Comparison of ENCODE assay signal across 21 cellular contexts in the genomic region with DNA sequence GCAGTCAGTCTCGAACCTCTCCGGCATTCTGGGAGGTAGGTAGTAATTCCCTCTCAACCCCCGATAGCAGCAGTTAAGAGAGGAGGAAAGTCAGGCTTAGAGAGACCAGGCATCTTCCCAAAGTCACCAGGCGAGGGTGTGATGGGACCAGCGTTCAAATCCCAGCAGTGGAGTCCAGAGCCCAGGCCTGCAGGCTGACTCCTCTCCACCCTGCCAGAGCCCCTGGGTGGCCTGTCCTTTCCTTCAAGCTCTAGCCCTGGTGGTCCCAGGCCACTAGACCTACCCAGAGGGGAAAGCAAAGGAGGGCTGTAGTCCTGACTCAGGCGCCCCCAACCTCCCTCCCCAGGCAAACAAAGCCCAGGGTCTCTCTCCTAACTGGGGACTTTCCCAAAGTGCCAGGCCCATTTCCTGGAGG. TPM values are rescaled to one million over a fixed set of nuclear protein-coding genes. Genes with fewer than 3 reads are reported as not detected.
DNase-seq lines count a peak whose midpoint lies in the region; ATAC-seq, FAIRE-seq and TF ChIP-seq lines count a peak whose summit lies in the region.
"Had no signal": no experiment of that assay in that cellular context is flagged by ENCODE, and none has a peak within 500 bp of the region (broad histone marks: within the 10 kb centered on the region; RNA-seq: fewer than 3 reads in every experiment).

No MANE protein-coding gene starts in this region.

- no peaks in the 10 kb centered on the region for H3K36me3 Mint-ChIP-seq in effector memory CD8-positive, alpha-beta T cell (ENCODE audit: insufficient read depth)

- CTCF ChIA-PET in IMR-90 (lab: Yijun Ruan, JAX) = no interaction called here
- CTCF ChIA-PET in GM12878 (lab: Yijun Ruan, JAX) = no interaction called here

- H3K79me1 ChIP-seq in IMR-90 (ENCODE audit: low read depth in 1 of 2, low read length in 2 of 2) (no peaks in the 10 kb centered on the region), mesendoderm (ENCODE audit: low read length) (no peaks in the 10 kb centered on the region)

- no peak overlapping the region for H3K4me3 ChIP-seq in IMR-90 (ENCODE audit: insufficient read depth, low read depth, low read length)
- H3K4me3 ChIP-seq in GM12878 = no peak overlapping the region
- no peak overlapping the region for H3K4me3 ChIP-seq in mesendoderm (ENCODE audit: low read length)
- no peak overlapping the region for H3K4me3 ChIP-seq in small intestine (ENCODE audit: low read depth in 1 of 2, low read length in 2 of 2)

- peaks cover 0 to 4% of the 10 kb centered on the region in 2 donors for H3K4me1 Mint-ChIP-seq in effector memory CD8-positive, alpha-beta T cell (ENCODE audit: low read depth in 2 of 2)

- no peak for TF ChIP-seq CTCF in IMR-90 (conservative IDR thresholded peaks at IDR 0.05; ENCODE audit: low read depth, low read length)
- no peak for TF ChIP-seq CTCF in GM12878 (IDR thresholded peaks at IDR 0.05 in 2 of 3, conservative IDR thresholded peaks at IDR 0.05 in 1 of 3; ENCODE audit: control insufficient read depth in 2 of 3, extremely low read depth in 1 of 3, insufficient read depth in 1 of 3, low read depth in 3 of 3, low read length in 3 of 3)

- POLR2A ChIA-PET in IMR-90 (lab: Charles Lee; ENCODE audit: unreplicated experiment) = no interaction called here
- POLR2A ChIA-PET in GM12878 (lab: Charles Lee) = no interaction called here

- BruUV-seq in IMR-90 (replicated peaks; lab: Mats Ljungman, UMichigan) = no TSS peak
- no TSS peak for BruUV-seq in GM12878 (replicated peaks; lab: Mats Ljungman, UMichigan)

- H3K27me3 Mint-ChIP-seq in effector memory CD8-positive, alpha-beta T cell = peaks cover 16 to 47% of the 10 kb centered on the region in 2 donors

- peak; percentile 29 for TF ChIP-seq RAD21 in IMR-90 (IDR thresholded peaks at IDR 0.05; ENCODE audit: low read length)
- TF ChIP-seq RAD21 in GM12878 (IDR thresholded peaks at IDR 0.05; ENCODE audit: insufficient read depth, low read depth, low read length) = no peak

- FAIRE-seq in GM12878 (lab: Jason Lieb, UNC) (no peak), small intestine (lab: Jason Lieb, UNC) (no peak)
- FAIRE-seq: HTR-8/SVneo, urothelium cell line had no signal

- no peak overlapping the region for H4K5ac ChIP-seq in IMR-90 (ENCODE audit: low read depth, low read length)
- no peak overlapping the region for H4K5ac ChIP-seq in mesendoderm (ENCODE audit: low read length)

- no peak overlapping the region for H4K91ac ChIP-seq in IMR-90 (ENCODE audit: insufficient read depth, low read depth, low read length)

- H3K23ac ChIP-seq in IMR-90 (ENCODE audit: low read depth, low read length) = no peak overlapping the region
- no peak overlapping the region for H3K23ac ChIP-seq in mesendoderm (ENCODE audit: low read length)

- H2BK5ac ChIP-seq in IMR-90 (ENCODE audit: low read depth, low read length, poor library complexity, severe bottlenecking) (no peak overlapping the region), mesendoderm (ENCODE audit: low read length) (no peak overlapping the region)

- TF ChIP-seq POLR2A in IMR-90 (IDR thresholded peaks at IDR 0.05; ENCODE audit: low read depth, low read length) (no peak), GM12878 (IDR thresholded peaks at IDR 0.05; ENCODE audit: low read depth, low read length) (no peak)

- no peak overlapping the region for H3K27ac Mint-ChIP-seq in effector memory CD8-positive, alpha-beta T cell
- H3K27ac Mint-ChIP-seq: activated naive CD8-positive, alpha-beta T cell treated with anti-CD3 and anti-CD28 coated beads, Interleukin-2, amount 50 U/mL, for 24 hours; stimulated activated naive CD8-positive, alpha-beta T cell treated with anti-CD3 and anti-CD28 coated beads, Interleukin-15, Interleukin-2, amounts not matched to agents 100 ng/mL and 50 ng/mL, for 24 hours had no signal

- H3K36me3 ChIP-seq in IMR-90 (ENCODE audit: control insufficient read depth, insufficient read depth, low read length) = no peaks in the 10 kb centered on the region
- H3K36me3 ChIP-seq in GM12878 (ENCODE audit: control insufficient read depth in 2 of 2, insufficient read depth in 2 of 2, low read length in 1 of 2) = no peaks in the 10 kb centered on the region
- H3K36me3 ChIP-seq in mesendoderm (ENCODE audit: control insufficient read depth, insufficient read depth, low read length) = no peaks in the 10 kb centered on the region
- no peaks in the 10 kb centered on the region for H3K36me3 ChIP-seq in small intestine (ENCODE audit: control insufficient read depth in 2 of 2, insufficient read depth in 2 of 2, low read length in 2 of 2)
- H3K36me3 ChIP-seq: BE2C had no signal

- no peaks in the 10 kb centered on the region for H3K9me3 Mint-ChIP-seq in effector memory CD8-positive, alpha-beta T cell
- H3K9me3 Mint-ChIP-seq: activated naive CD8-positive, alpha-beta T cell treated with anti-CD3 and anti-CD28 coated beads, Interleukin-2, amount 50 U/mL, for 24 hours; central memory CD8-positive, alpha-beta T cell; stimulated activated naive CD8-positive, alpha-beta T cell treated with anti-CD3 and anti-CD28 coated beads, Interleukin-15, Interleukin-2, amounts not matched to agents 100 ng/mL and 50 ng/mL, for 24 hours had no signal

- dilution Hi-C loops in IMR-90 (cut with HindIII; ENCODE audit: low sequenced_read_pairs, unreplicated experiment) = no loop called here

- H3K4ac ChIP-seq in IMR-90 (ENCODE audit: low read depth, low read length) = no peak overlapping the region
- no peak overlapping the region for H3K4ac ChIP-seq in mesendoderm (ENCODE audit: low read depth, low read length)

- H2BK15ac ChIP-seq in IMR-90 (ENCODE audit: low read depth, low read length) (no peak overlapping the region), mesendoderm (replicated peaks; ENCODE audit: low read depth) (no peak overlapping the region)

- ATAC-seq in IMR-90 (ENCODE audit: low read depth) (no peak), GM12878 (peak; percentile 10; the same call in 1 of the 3 replicates)
- ATAC-seq in effector memory CD8-positive, alpha-beta T cell (replicated peaks) = no peak
- ATAC-seq: activated naive CD8-positive, alpha-beta T cell treated with anti-CD3 and anti-CD28 coated beads, Interleukin-2, amount 50 U/mL, for 24 hours had no signal

- H3K9me3 ChIP-seq in IMR-90 (ENCODE audit: control insufficient read depth, insufficient read depth, low read length) (no peaks in the 10 kb centered on the region), GM12878 (replicated peaks; ENCODE audit: control insufficient read depth, insufficient read depth, low read length) (no peaks in the 10 kb centered on the region), small intestine (ENCODE audit: control insufficient read depth, low read depth) (no peaks in the 10 kb centered on the region)
- H3K9me3 ChIP-seq: BE2C had no signal

- WGBS in IMR-90 (ENCODE audit: extremely low coverage in 2 of 2, insufficient read length in 1 of 2), 2 experiments = 100% methylated on average over 1 of the region's 6 CpGs; no CpG with 5 or more reads in 1 of the 2 experiments
- WGBS in GM12878 (ENCODE audit: insufficient coverage, insufficient replicate concordance, low lambda C conversion rate, missing lambda C conversion rate) = 44% methylated on average over 6 of the region's 6 CpGs
- WGBS in mesendoderm (ENCODE audit: extremely low coverage, insufficient coverage, low lambda C conversion rate) = no CpG with 5 or more reads among the region's 6 CpGs
- 58 to 77% (median 69%) methylated on average over 6 of the region's 6 CpGs for WGBS in small intestine, 3 donors

- H2AK5ac ChIP-seq in IMR-90 (ENCODE audit: low read depth, low read length) (no peak overlapping the region), mesendoderm (ENCODE audit: low read length) (no peak overlapping the region)

- RAD21 ChIA-PET in GM12878 (lab: Charles Lee; ENCODE audit: unreplicated experiment) = no interaction called here

- no peak overlapping the region for H3K14ac ChIP-seq in IMR-90 (replicated peaks; ENCODE audit: low read depth, low read length)

- SMC1A ChIA-PET in GM12878 (lab: Charles Lee; ENCODE audit: uncharacterized antibody, unreplicated experiment) = no interaction called here

- H3K4me2 ChIP-seq in IMR-90 (ENCODE audit: low read depth, low read length) (no peak overlapping the region), GM12878 (ENCODE audit: control insufficient read depth, insufficient read depth) (no peak overlapping the region; the same call in 1 of the 2 replicates), mesendoderm (ENCODE audit: low read length) (no peak overlapping the region)

- DNase-seq in CMK (ENCODE audit: low read depth) = peak; percentile 35
- DNase-seq in IMR-90 = no peak
- no peak for DNase-seq in GM12878 (ENCODE audit: low read depth, low spot score)
- DNase-seq in mesendoderm = peak; percentile 57
- DNase-seq in small intestine = no peak
- DNase-seq in effector memory CD8-positive, alpha-beta T cell = no peak
- no peak for DNase-seq in NCI-H2227 treated with DMSO at 0.1 percent for 48 hours (lab: John Stamatoyannopoulos, UW)
- DNase-seq in LoVo (ENCODE audit: low spot score) = no peak
- DNase-seq: activated naive CD8-positive, alpha-beta T cell treated with anti-CD3 and anti-CD28 coated beads, Interleukin-2, amount 50 U/mL, for 24 hours; activated T-cell treated with anti-CD3 and anti-CD28 coated beads, Interleukin-2, amount 50 U/mL, for 48 hours; BE2C; Right ventricle myocardium superior; T-helper 9 cell had no signal

- H3K18ac ChIP-seq in IMR-90 (ENCODE audit: low read depth, low read length) = no peak overlapping the region
- no peak overlapping the region for H3K18ac ChIP-seq in mesendoderm (ENCODE audit: low read length)

- in situ Hi-C loops in IMR-90 (cut with MboI; ENCODE audit: low sequenced_read_pairs) = no loop called here
- in situ Hi-C loops in GM12878 (cut with MboI) = no loop called here

- H3K9ac ChIP-seq in IMR-90 (ENCODE audit: low read depth, low read length) (no peak overlapping the region), GM12878 (ENCODE audit: control insufficient read depth, insufficient read depth, low read length) (no peak overlapping the region), mesendoderm (ENCODE audit: low read length) (peak overlapping the region; percentile 31)

- TF ChIP-seq EP300 in GM12878 (IDR thresholded peaks at IDR 0.05; ENCODE audit: borderline replicate concordance in 1 of 2, control insufficient read depth in 1 of 2, low read depth in 2 of 2, low read length in 2 of 2) = no peak

- H4K20me1 ChIP-seq in IMR-90 (ENCODE audit: insufficient read depth, low read length) = no peaks in the 10 kb centered on the region
- no peaks in the 10 kb centered on the region for H4K20me1 ChIP-seq in GM12878 (ENCODE audit: control insufficient read depth, insufficient read depth)

- H2BK120ac ChIP-seq in IMR-90 (ENCODE audit: low read depth, low read length) (no peak overlapping the region), mesendoderm (ENCODE audit: low read depth, low read length) (no peak overlapping the region)

- H2BK20ac ChIP-seq in IMR-90 (ENCODE audit: low read depth, low read length) = no peak overlapping the region

- no peaks in the 10 kb centered on the region for H3K9me1 ChIP-seq in IMR-90 (ENCODE audit: insufficient read depth, low read length)

- H3K79me2 ChIP-seq in GM12878 (ENCODE audit: control insufficient read depth, insufficient read depth, low read length) (no peaks in the 10 kb centered on the region), mesendoderm (ENCODE audit: control insufficient read depth, insufficient read depth, low read length) (no peaks in the 10 kb centered on the region)

- H3K56ac ChIP-seq in IMR-90 (ENCODE audit: extremely low read depth, insufficient read depth, low read length) (no peak overlapping the region), mesendoderm (ENCODE audit: low read length) (no peak overlapping the region)

- intact Hi-C loops in IMR-90 (cut with micrococcal nuclease) = no loop called here
- intact Hi-C loops in GM12878 (cut with micrococcal nuclease; ENCODE audit: unreplicated experiment) = no loop called here

- H3K4me1 ChIP-seq in IMR-90 (ENCODE audit: control insufficient read depth, insufficient read depth, low read length) (no peaks in the 10 kb centered on the region; the same call in 1 of the 2 replicates), GM12878 (ENCODE audit: control insufficient read depth, insufficient read depth, low read length) (no peaks in the 10 kb centered on the region), mesendoderm (ENCODE audit: control insufficient read depth, low read depth, low read length) (no peaks in the 10 kb centered on the region), small intestine (ENCODE audit: control insufficient read depth in 2 of 2, insufficient read depth in 1 of 2, low read depth in 1 of 2, low read length in 1 of 2) (no peaks in the 10 kb centered on the region)

- H2AK9ac ChIP-seq in IMR-90 (replicated peaks; ENCODE audit: low read depth, low read length, poor library complexity) = no peak overlapping the region

- no peak overlapping the region for H3K4me3 Mint-ChIP-seq in effector memory CD8-positive, alpha-beta T cell
- H3K4me3 Mint-ChIP-seq: activated naive CD8-positive, alpha-beta T cell treated with anti-CD3 and anti-CD28 coated beads, Interleukin-2, amount 50 U/mL, for 24 hours; central memory CD8-positive, alpha-beta T cell; stimulated activated naive CD8-positive, alpha-beta T cell treated with anti-CD3 and anti-CD28 coated beads, Interleukin-15, Interleukin-2, amounts not matched to agents 100 ng/mL and 50 ng/mL, for 24 hours had no signal

- H2AFZ ChIP-seq in IMR-90 (replicated peaks; ENCODE audit: low read length, poor library complexity) (no peak overlapping the region), GM12878 (ENCODE audit: control insufficient read depth, low read depth, low read length) (no peak overlapping the region)

- peaks cover 46% of the 10 kb centered on the region for H3K27me3 ChIP-seq in IMR-90 (ENCODE audit: control insufficient read depth, insufficient read depth, low read length)
- H3K27me3 ChIP-seq in GM12878 (replicated peaks in 1 of 2; ENCODE audit: control insufficient read depth in 2 of 2, insufficient read depth in 2 of 2, low read length in 1 of 2) = no peaks in the 10 kb centered on the region
- no peaks in the 10 kb centered on the region for H3K27me3 ChIP-seq in mesendoderm (ENCODE audit: insufficient read depth, low read length, poor library complexity)
- no peaks in the 10 kb centered on the region for H3K27me3 ChIP-seq in small intestine (ENCODE audit: control insufficient read depth in 2 of 2, insufficient read depth in 2 of 2, low read length in 2 of 2)
- H3K27me3 ChIP-seq: BE2C had no signal

- no peak overlapping the region for H3K27ac ChIP-seq in IMR-90 (ENCODE audit: insufficient read depth, low read length)
- no peak overlapping the region for H3K27ac ChIP-seq in GM12878 (ENCODE audit: control insufficient read depth, insufficient read depth)
- no peak overlapping the region for H3K27ac ChIP-seq in mesendoderm (ENCODE audit: low read depth, low read length)
- no peak overlapping the region for H3K27ac ChIP-seq in small intestine (ENCODE audit: low read depth in 1 of 2, low read length in 1 of 2)

- H4K8ac ChIP-seq in IMR-90 (ENCODE audit: low read depth in 2 of 2, low read length in 2 of 2) = no peak overlapping the region
- H4K8ac ChIP-seq in mesendoderm (ENCODE audit: low read depth, low read length) = no peak overlapping the region

RNA-seq across cellular contexts. Expression of a gene that starts 4.2 kb away (rescaled TPM):
- total RNA-seq in IMR-90 (2012; rRNA removed) = not detected in 2 replicates
- polyA plus RNA-seq in IMR-90 (2012; rRNA removed) = not detected in 2 replicates
- polyA plus RNA-seq in IMR-90 (2012; cell fraction: cytosol; rRNA removed) = not detected in 2 replicates
- polyA plus RNA-seq in IMR-90 (2012; cell fraction: nucleus; rRNA removed; ENCODE audit: low replicate concordance) = not detected in 2 replicates
- total RNA-seq in GM12878 (2013; cell fraction: nucleolus; rRNA removed) = 0.13 and 0.39 TPM in 2 replicates
- total RNA-seq in GM12878 (2014; rRNA removed) = 0.06 and 0.11 TPM in 2 replicates
- total RNA-seq in GM12878 (2014; rRNA removed; fragmentation: Illumina TruSeq; extraction: Trizol) = 0.09 TPM in 1 of 2 replicates, not detected in the other
- 0.18 and 0.27 TPM in 2 replicates for total RNA-seq in GM12878 (2021)
- polyA plus RNA-seq in GM12878 (2011; ENCODE audit: low read depth) = 0.10 TPM
- polyA plus RNA-seq in GM12878 (2011; rRNA removed) = 0.17 and 0.24 TPM in 2 replicates
- 0.31 and 0.42 TPM in 2 replicates for polyA plus RNA-seq in GM12878 (2011; cell fraction: cytosol; rRNA removed)
- 0.45 and 0.63 TPM in 2 replicates for polyA plus RNA-seq in GM12878 (2011; cell fraction: nucleus; rRNA removed)
- polyA plus RNA-seq in GM12878 (2012) = 0.11 and 0.18 TPM in 2 replicates
- polyA plus RNA-seq in GM12878 (2014; fragmentation: Illumina TruSeq; extraction: Trizol) = not detected in 2 replicates
- polyA plus RNA-seq in GM12878 (2014; fragmentation: Nextera tagmentation; extraction: Ambion mirVana) = not detected
- 0.03 and 0.08 TPM in 2 replicates for polyA plus RNA-seq in GM12878 (2014; rRNA removed)
- under 1 TPM in 1 of 2 experiments, not detected in 1; 0.07 TPM for polyA plus RNA-seq in GM12878 (2016; fragmentation: Nextera tagmentation; extraction: Ambion mirVana)
- 0.15 TPM in 1 of 2 replicates, not detected in the other for polyA minus RNA-seq in GM12878 (2011; rRNA and poly(A)+ RNA removed)
- polyA minus RNA-seq in GM12878 (2011; cell fraction: cytosol; rRNA and poly(A)+ RNA removed) = not detected in 2 replicates
- polyA minus RNA-seq in GM12878 (2011; cell fraction: nucleus; rRNA and poly(A)+ RNA removed) = 0.24 TPM in 1 of 2 replicates, not detected in the other
- 0.07 TPM for polyA plus RNA-seq in mesendoderm (2013, experiment 1 of 2)
- polyA plus RNA-seq in mesendoderm (2013, experiment 2 of 2) = 0.07 TPM
- polyA plus RNA-seq in small intestine = under 1 TPM; 0.01 to 0.27 (median 0.22) TPM
- total RNA-seq: kidney epithelial cell, mononuclear cell, omental fat pad, Right ventricle myocardium superior, skeletal muscle tissue had no signal

Comparison
In these comparisons a context has a peak if more than half of its experiments do, and no peak if none do; other contexts are left out.
1. DNase-seq: peak in CMK (single experiment) and mesendoderm (single experiment); none in IMR-90 (single experiment), GM12878 (single experiment), small intestine (single experiment), effector memory CD8-positive, alpha-beta T cell (0 of 3), NCI-H2227 treated with DMSO at 0.1 percent for 48 hours (single experiment) and LoVo (single experiment).